8 cellular contexts compared by ENCODE assay signal in the genomic region with DNA sequence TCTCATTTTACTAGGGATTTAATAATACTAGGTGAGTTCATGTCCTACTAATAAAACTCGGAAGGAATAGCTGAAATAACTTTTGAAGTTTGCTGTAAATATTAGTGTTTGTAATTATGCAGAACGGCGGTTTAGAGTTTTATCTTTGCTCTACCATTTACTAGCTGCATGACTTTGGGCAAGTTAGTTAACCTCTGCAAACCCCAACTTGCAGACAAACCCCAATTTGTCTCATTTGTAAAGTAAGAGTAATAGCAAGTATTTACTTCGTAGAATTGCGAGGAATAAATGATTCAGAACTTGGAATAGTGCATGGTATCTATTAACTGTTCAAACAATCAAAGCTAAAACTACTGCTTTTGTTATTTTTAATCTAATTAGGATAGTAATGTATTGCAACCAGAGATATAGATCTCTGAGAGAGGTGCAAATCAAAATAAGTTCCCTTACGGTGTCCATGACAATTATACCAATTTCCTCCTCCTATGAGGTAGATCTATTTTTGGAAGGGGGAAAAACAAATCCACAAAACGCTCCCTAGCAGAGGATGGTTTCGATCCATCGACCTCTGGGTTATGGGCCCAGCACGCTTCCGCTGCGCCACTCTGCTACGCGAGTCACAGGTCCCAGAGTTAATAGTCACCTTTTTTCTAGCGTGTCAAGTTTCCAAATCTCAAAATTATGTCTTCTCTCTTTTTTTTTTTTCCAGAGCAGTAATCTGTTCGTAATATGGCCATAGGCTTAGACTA. TPM values are rescaled to one million over a fixed set of nuclear protein-coding genes. Genes with fewer than 3 reads are reported as not detected.
DNase-seq lines count a peak whose midpoint lies in the region; ATAC-seq and TF ChIP-seq lines count a peak whose summit lies in the region.

No MANE protein-coding gene starts in this region.

- H3K36me3 ChIP-seq in BE2C (no peaks in the 10 kb centered on the region), OCI-LY7 (ENCODE audit: insufficient read depth, low read length) (no peaks in the 10 kb centered on the region)

- peak overlapping the region; percentile 95 for H3K27ac Mint-ChIP-seq in activated T-cell treated with anti-CD3 and anti-CD28 coated beads, Interleukin-2, amount 50 U/mL, for 72 hours
- H3K27ac Mint-ChIP-seq in immature natural killer cell (peak overlapping the region in 4 of 6 donors; percentile 8 to 91 (median 59)), type B pancreatic cell (peak overlapping the region; percentile 94)

- peak overlapping the region; percentile 62 for H3K27ac ChIP-seq in OCI-LY7 (ENCODE audit: low read depth, low read length, poor library complexity, severe bottlenecking)

- peaks cover 56% of the 10 kb centered on the region for H3K4me1 Mint-ChIP-seq in activated T-cell treated with anti-CD3 and anti-CD28 coated beads, Interleukin-2, amount 50 U/mL, for 72 hours (ENCODE audit: low read depth)
- H3K4me1 Mint-ChIP-seq in immature natural killer cell = peaks cover 38 to 55% of the 10 kb centered on the region in 2 donors
- peaks cover 32% of the 10 kb centered on the region for H3K4me1 Mint-ChIP-seq in type B pancreatic cell (ENCODE audit: unreplicated experiment)

- H3K4me1 ChIP-seq in BE2C (no peaks in the 10 kb centered on the region), OCI-LY7 (ENCODE audit: insufficient read depth, low read length, poor library complexity, severe bottlenecking) (peaks cover 48% of the 10 kb centered on the region)

- H3K9me3 ChIP-seq in BE2C = no peaks in the 10 kb centered on the region
- H3K9me3 ChIP-seq in OCI-LY7 (ENCODE audit: low read length) = no peaks in the 10 kb centered on the region

- BruUV-seq in OCI-LY7 (replicated peaks; lab: Mats Ljungman, UMichigan) = no TSS peak

- peaks cover 15% of the 10 kb centered on the region for H3K27me3 Mint-ChIP-seq in activated T-cell treated with anti-CD3 and anti-CD28 coated beads, Interleukin-2, amount 50 U/mL, for 72 hours (ENCODE audit: low read depth)
- H3K27me3 Mint-ChIP-seq in immature natural killer cell (ENCODE audit: low read depth in 3 of 3) (peaks cover 42 to 61% (median 50%) of the 10 kb centered on the region in 3 donors), type B pancreatic cell (peaks cover 70% of the 10 kb centered on the region)

- CTCF ChIA-PET in OCI-LY7 (lab: Charles Lee; ENCODE audit: unreplicated experiment) = no interaction called here

- DNase-seq in BE2C (peak; percentile 64), OCI-LY7 (ENCODE audit: low spot score) (peak; percentile 72), immature natural killer cell (peak; percentile 56 to 68 (median 61)), type B pancreatic cell (ENCODE audit: extremely low spot score, unreplicated experiment) (no peak), GM20000 (ENCODE audit: low spot score) (no peak)
- DNase-seq in activated T-cell treated with anti-CD3 and anti-CD28 coated beads, Interleukin-2, amount 50 U/mL, for 72 hours = peak; percentile 57 to 72

- intact Hi-C loops in OCI-LY7 (cut with micrococcal nuclease; ENCODE audit: unreplicated experiment) = loop anchor here (1.0 to 10.0 kb wide), 4 partner anchors 43 to 1145 kb away; a partner anchor contains a TSS

- H3K9me2 ChIP-seq in OCI-LY7 (ENCODE audit: insufficient read depth, low read length) = no peaks in the 10 kb centered on the region

- peak overlapping the region; percentile 91 for H3K4me3 ChIP-seq in BE2C (ENCODE audit: low read depth, low read length)
- H3K4me3 ChIP-seq in OCI-LY7 (ENCODE audit: low read depth, low read length, poor library complexity, severe bottlenecking) = peak overlapping the region; percentile 72

- H3K9me3 Mint-ChIP-seq in activated T-cell treated with anti-CD3 and anti-CD28 coated beads, Interleukin-2, amount 50 U/mL, for 72 hours = no peaks in the 10 kb centered on the region
- H3K9me3 Mint-ChIP-seq in immature natural killer cell (peaks cover 0 to 9% (median 0%) of the 10 kb centered on the region in 6 donors), type B pancreatic cell (no peaks in the 10 kb centered on the region)

- peak; percentile 37 for ATAC-seq in HG03196 (IDR thresholded peaks at IDR 0.05; ENCODE audit: unreplicated experiment)
- ATAC-seq in activated T-cell treated with anti-CD3 and anti-CD28 coated beads, Interleukin-2, amount 50 U/mL, for 72 hours (replicated peaks in 1 of 2) = peak; percentile 59 to 61
- no peak for ATAC-seq in HG03139 (IDR thresholded peaks at IDR 0.05; ENCODE audit: unreplicated experiment)

- no peaks in the 10 kb centered on the region for H3K79me2 ChIP-seq in OCI-LY7 (ENCODE audit: insufficient read depth, low read depth, low read length)

- H3K27me3 ChIP-seq in BE2C = no peaks in the 10 kb centered on the region

- peaks cover 0 to 3% of the 10 kb centered on the region in 2 donors for H3K36me3 Mint-ChIP-seq in activated T-cell treated with anti-CD3 and anti-CD28 coated beads, Interleukin-2, amount 50 U/mL, for 72 hours (ENCODE audit: insufficient read depth in 2 of 2)
- H3K36me3 Mint-ChIP-seq in immature natural killer cell = no peaks in the 10 kb centered on the region
- no peaks in the 10 kb centered on the region for H3K36me3 Mint-ChIP-seq in type B pancreatic cell

- TF ChIP-seq CTCF in BE2C (IDR thresholded peaks at IDR 0.05; ENCODE audit: low read depth, low read length) = no peak
- no peak for TF ChIP-seq CTCF in OCI-LY7 (conservative IDR thresholded peaks at IDR 0.05; ENCODE audit: low read length)
- no peak for TF ChIP-seq CTCF in type B pancreatic cell (conservative IDR thresholded peaks at IDR 0.05)
- TF ChIP-seq CTCF in GM20000 (IDR thresholded peaks at IDR 0.05; ENCODE audit: extremely low read depth, missing control alignments) = no peak

- peak overlapping the region; percentile 96 for H3K4me2 ChIP-seq in OCI-LY7 (ENCODE audit: low read length)

- peak overlapping the region; percentile 95 for H2AFZ ChIP-seq in OCI-LY7 (ENCODE audit: low read length)

- peak overlapping the region; percentile 84 to 93 for H3K4me3 Mint-ChIP-seq in activated T-cell treated with anti-CD3 and anti-CD28 coated beads, Interleukin-2, amount 50 U/mL, for 72 hours
- H3K4me3 Mint-ChIP-seq in immature natural killer cell (peak overlapping the region; percentile 3 to 65 (median 40)), type B pancreatic cell (peak overlapping the region; percentile 86)

- H4K20me1 ChIP-seq in OCI-LY7 (ENCODE audit: insufficient read depth, low read length) = no peaks in the 10 kb centered on the region

- POLR2A ChIA-PET in OCI-LY7 (lab: Charles Lee) = interaction anchor here (0.7 to 4.1 kb wide), 15 partner anchors 10 to 298 kb away, joined by 3 to 20 read pairs (median 5); a partner anchor contains a TSS

RNA-seq across cellular contexts. Expression of a gene that starts 35.1 kb away (rescaled TPM):
- 4.9 TPM for polyA plus RNA-seq in BE2C (2012; ENCODE audit: insufficient read depth, insufficient read length, low read depth)
- 47.9 and 54.5 TPM in 2 replicates for total RNA-seq in OCI-LY7 (2014; rRNA removed; shearing (Covaris generic))
- 70.8 and 95.7 TPM in 2 replicates for total RNA-seq in OCI-LY7 (2022)
- total RNA-seq in activated T-cell treated with anti-CD3 and anti-CD28 coated beads, Interleukin-2, amount 50 U/mL, for 72 hours = 10 to 100 TPM; 51.9 to 72.0 TPM
- 100 to 1,000 TPM; 122 to 227 (median 158) TPM for polyA plus RNA-seq in immature natural killer cell
- 13.1 and 16.4 TPM in 2 replicates for total RNA-seq in type B pancreatic cell (ENCODE audit: low replicate concordance)

RNA-seq across cellular contexts. Expression of a gene that starts 53.0 kb away (rescaled TPM):
- polyA plus RNA-seq in BE2C (2012; ENCODE audit: insufficient read depth, insufficient read length, low read depth) = 3.6 TPM
- 42.0 and 45.1 TPM in 2 replicates for total RNA-seq in OCI-LY7 (2014; rRNA removed; shearing (Covaris generic))
- total RNA-seq in OCI-LY7 (2022) = 35.0 and 44.8 TPM in 2 replicates
- total RNA-seq in activated T-cell treated with anti-CD3 and anti-CD28 coated beads, Interleukin-2, amount 50 U/mL, for 72 hours = 10 to 100 TPM; 25.7 to 33.5 TPM
- 10 to 100 TPM in 1 of 3 donors, 1 to 10 TPM in 2; 6.6 to 13.5 (median 7.5) TPM for polyA plus RNA-seq in immature natural killer cell
- 8.7 and 21.6 TPM in 2 replicates for total RNA-seq in type B pancreatic cell (ENCODE audit: low replicate concordance)

Comparison
In these comparisons a context has a peak if more than half of its experiments do, and no peak if none do; other contexts are left out.
1. DNase-seq: peak in BE2C (single experiment), OCI-LY7 (single experiment), activated T-cell treated with anti-CD3 and anti-CD28 coated beads, Interleukin-2, amount 50 U/mL, for 72 hours (2 of 2) and immature natural killer cell (3 of 3); none in type B pancreatic cell (single experiment) and GM20000 (single experiment).
2. Peak in every context shown above with its lines, with median percentiles within 50 percentile points of each other: H3K27ac Mint-ChIP-seq and H3K4me3 Mint-ChIP-seq.